ENCODE assay signal across 8 cellular contexts in the genomic region with DNA sequence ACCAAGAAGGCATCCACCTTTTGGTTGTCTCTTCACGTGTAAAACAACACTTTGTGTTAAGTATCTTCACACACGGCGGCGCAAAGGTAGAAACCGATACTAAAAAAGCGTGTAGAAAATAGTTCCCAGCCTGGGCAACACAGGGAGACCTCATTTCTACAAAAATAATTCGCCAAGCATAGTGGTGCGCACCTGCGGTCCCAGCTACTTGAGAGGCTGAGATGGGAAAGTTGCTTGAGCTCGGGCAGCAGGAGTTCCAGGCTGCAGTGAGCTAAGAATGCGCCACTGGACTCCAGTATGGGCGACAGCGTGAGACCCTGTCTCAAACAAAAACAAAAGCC. TPM values are rescaled to one million over a fixed set of nuclear protein-coding genes. Genes with fewer than 3 reads are reported as not detected.
DNase-seq lines count a peak whose midpoint lies in the region; ATAC-seq and TF ChIP-seq lines count a peak whose summit lies in the region.

No MANE protein-coding gene starts in this region.

- POLR2A ChIA-PET in RWPE1 (lab: Yijun Ruan, JAX; ENCODE audit: low non-redundant PET) = interaction anchor here (0.6 to 0.7 kb wide), 2 partner anchors 10 to 50 kb away, joined by 3 to 9 read pairs; no protein-coding TSS in a partner anchor

- H3K4me3 ChIP-seq in fibroblast of the aortic adventitia (ENCODE audit: low read depth, low read length) (peak overlapping the region; percentile 98), gastrocnemius medialis (peak overlapping the region; percentile 75 to 94 (median 92))

- no peaks in the 10 kb centered on the region for H3K27me3 ChIP-seq in gastrocnemius medialis

- ATAC-seq in GM18499 (IDR thresholded peaks at IDR 0.05; ENCODE audit: insufficient read depth, unreplicated experiment) (peak; percentile 9), HG02588 (IDR thresholded peaks at IDR 0.05; ENCODE audit: unreplicated experiment) (peak; percentile 18), gastrocnemius medialis (peak in 1 of 2 donors; percentile 46)

- H3K4me1 ChIP-seq in gastrocnemius medialis = peaks cover 19 to 21% of the 10 kb centered on the region in 2 donors

- H3K27ac ChIP-seq in RWPE1 (peak overlapping the region; percentile 96), gastrocnemius medialis (peak overlapping the region; percentile 92 to 98 (median 96))

- CTCF ChIA-PET in RWPE1 (lab: Yijun Ruan, JAX) = interaction anchor here (0.6 to 1.3 kb wide), 4 partner anchors 10 to 45 kb away, joined by 3 to 9 read pairs (median 4); no protein-coding TSS in a partner anchor

- DNase-seq in RWPE1 (ENCODE audit: low spot score) (no peak), fibroblast of the aortic adventitia (ENCODE audit: low read depth) (peak; percentile 8), gastrocnemius medialis (no peak), activated gamma-delta T cell (lab: John Stamatoyannopoulos, UW) (no peak), cerebellar nuclear complex (lab: John Stamatoyannopoulos, UW) (no peak), dermis blood vessel endothelial cell (no peak)

- intact Hi-C loops in gastrocnemius medialis (cut with DNase I; ENCODE audit: low total_unique reads) = loop anchor here (1.0 to 10.0 kb wide), 4 partner anchors 18 to 249 kb away; partner anchors contain the start of genes BIVM and TPP2

- in situ Hi-C loops in gastrocnemius medialis (cut with MboI; ENCODE audit: low sequenced_read_pairs in 4 of 4) = loop anchor here in 3 of 4 donors (5.0 to 10.0 kb wide), 3 partner anchors 248 to 263 kb away; partner anchors contain the start of gene TPP2 (in 1 of the 3)

- no peaks in the 10 kb centered on the region for H3K9me3 ChIP-seq in gastrocnemius medialis

- TF ChIP-seq CTCF in RWPE1 (conservative IDR thresholded peaks at IDR 0.05; ENCODE audit: low read depth) (no peak), fibroblast of the aortic adventitia (IDR thresholded peaks at IDR 0.05; ENCODE audit: insufficient read depth, low read length) (no peak), gastrocnemius medialis (IDR thresholded peaks at IDR 0.05 in 4 of 5, conservative IDR thresholded peaks at IDR 0.05 in 1 of 5) (no peak)

- no peaks in the 10 kb centered on the region for H3K36me3 ChIP-seq in gastrocnemius medialis

- TF ChIP-seq POLR2A in gastrocnemius medialis (IDR thresholded peaks at IDR 0.05) = no peak

RNA-seq across cellular contexts. Expression of gene ERCC5, which starts 0.6 kb away (rescaled TPM):
- total RNA-seq in fibroblast of the aortic adventitia (ENCODE audit: low replicate concordance) (54.4 and 98.0 TPM in 2 replicates), gastrocnemius medialis (10 to 100 TPM; 43.5 to 77.7 (median 46.8) TPM), dermis blood vessel endothelial cell (51.9 and 54.9 TPM in 2 replicates)

RNA-seq across cellular contexts. Expression of gene BIVM, which starts 46.3 kb away (rescaled TPM):
- total RNA-seq in fibroblast of the aortic adventitia (ENCODE audit: low replicate concordance) (31.5 and 44.2 TPM in 2 replicates), gastrocnemius medialis (10 to 100 TPM; 14.2 to 25.1 (median 21.1) TPM), dermis blood vessel endothelial cell (21.4 and 24.0 TPM in 2 replicates)

RNA-seq across cellular contexts. Expression of gene POGLUT2, which starts 46.5 kb away (rescaled TPM):
- total RNA-seq in fibroblast of the aortic adventitia (ENCODE audit: low replicate concordance) (9.6 and 17.8 TPM in 2 replicates), gastrocnemius medialis (under 1 TPM; 0.51 to 0.94 (median 0.80) TPM), dermis blood vessel endothelial cell (19.6 and 25.5 TPM in 2 replicates)
